Comparison of ENCODE assay signal across 8 cellular contexts in genomic region chr12:51886021-51886710, GRCh38. TPM values are rescaled to one million over a fixed set of nuclear protein-coding genes. Genes with fewer than 3 reads are reported as not detected.
DNase-seq lines count a peak whose midpoint lies in the region; ATAC-seq and TF ChIP-seq lines count a peak whose summit lies in the region.

No MANE protein-coding gene starts in this region.

- peak overlapping the region; percentile 52 for H3K27ac ChIP-seq in brain microvascular endothelial cell

- H3K9me3 Mint-ChIP-seq in HFFc6, result no peaks in the 10 kb centered on the region

- H3K27ac Mint-ChIP-seq in HFFc6, result peak overlapping the region; percentile 95

- peak overlapping the region; percentile 75 for H3K4me3 Mint-ChIP-seq in HFFc6

- H3K27me3 Mint-ChIP-seq in HFFc6 (ENCODE audit: insufficient read depth), result no peaks in the 10 kb centered on the region

- in situ Hi-C loops in brain microvascular endothelial cell (cut with HindIII; ENCODE audit: low pct_ligation_motif_present, low sequenced_read_pairs), result no loop called here

- TF ChIP-seq CTCF in HFFc6 (IDR thresholded peaks at IDR 0.05) (no peak), brain microvascular endothelial cell (IDR thresholded peaks at IDR 0.05; ENCODE audit: low read depth, low read length, missing control alignments) (no peak)

- H3K4me3 ChIP-seq in brain microvascular endothelial cell (ENCODE audit: low read depth, low read length), result no peak overlapping the region

- DNase-seq in HFFc6 (peak; percentile 97), SKM-1 (lab: John Stamatoyannopoulos, UW; ENCODE audit: unreplicated experiment) (peak; percentile 65), brain microvascular endothelial cell (peak; percentile 96), left kidney (ENCODE audit: low read depth, low spot score) (peak; percentile 78), NCI-H2029 treated with DMSO at 0.1 percent for 48 hours (lab: John Stamatoyannopoulos, UW) (no peak), retina (no peak)
- peak; percentile 30 for DNase-seq in stimulated activated CD8-positive, alpha-beta memory T cell treated with anti-CD3 and anti-CD28 coated beads, Interleukin-12 subunit alpha, Interleukin-12 subunit beta, amount 100 ng/mL, for 1 hour (ENCODE audit: low read depth)

- H3K4me1 Mint-ChIP-seq in HFFc6 (ENCODE audit: low read depth), result peaks cover 33% of the 10 kb centered on the region

- ATAC-seq in GM21786 (IDR thresholded peaks at IDR 0.05; ENCODE audit: unreplicated experiment), result no peak

- H3K36me3 Mint-ChIP-seq in HFFc6 (ENCODE audit: low read depth), result peaks cover 8% of the 10 kb centered on the region; the same call in 1 of the 2 replicates

- H3K27me3 ChIP-seq in brain microvascular endothelial cell (replicated peaks), result no peaks in the 10 kb centered on the region

- H3K36me3 ChIP-seq in brain microvascular endothelial cell (replicated peaks), result no peaks in the 10 kb centered on the region

RNA-seq across cellular contexts. Expression of gene ANKRD33, which starts 1.7 kb away (rescaled TPM):
- not detected for total RNA-seq in HFFc6 (2021; fragmentation: NEBNext Ultra II Directional; extraction: Animal tissue kit (Norgen Biotek cat#: 25700))

RNA-seq across cellular contexts. Expression of gene ACVRL1, which starts 21.1 kb away (rescaled TPM):
- 10 to 100 TPM in 3 of 6 experiments, 1 to 10 TPM in 3; 5.4 to 13.5 (median 10.0) TPM for total RNA-seq in HFFc6 (2021; fragmentation: NEBNext Ultra II Directional; extraction: Animal tissue kit (Norgen Biotek cat#: 25700))

RNA-seq across cellular contexts. Expression of gene FIGNL2, which starts 37.6 kb away (rescaled TPM):
- not detected for total RNA-seq in HFFc6 (2021; fragmentation: NEBNext Ultra II Directional; extraction: Animal tissue kit (Norgen Biotek cat#: 25700))

Comparison
In these comparisons a context has a peak if more than half of its experiments do, and no peak if none do; other contexts are left out.
1. DNase-seq: peak in HFFc6 (single experiment), SKM-1 (single experiment), brain microvascular endothelial cell (single experiment), left kidney (single experiment) and stimulated activated CD8-positive, alpha-beta memory T cell treated with anti-CD3 and anti-CD28 coated beads, Interleukin-12 subunit alpha, Interleukin-12 subunit beta, amount 100 ng/mL, for 1 hour (single experiment); none in NCI-H2029 treated with DMSO at 0.1 percent for 48 hours (single experiment) and retina (single experiment).